ENCODE assay signal across 8 cellular contexts in the genomic region with DNA sequence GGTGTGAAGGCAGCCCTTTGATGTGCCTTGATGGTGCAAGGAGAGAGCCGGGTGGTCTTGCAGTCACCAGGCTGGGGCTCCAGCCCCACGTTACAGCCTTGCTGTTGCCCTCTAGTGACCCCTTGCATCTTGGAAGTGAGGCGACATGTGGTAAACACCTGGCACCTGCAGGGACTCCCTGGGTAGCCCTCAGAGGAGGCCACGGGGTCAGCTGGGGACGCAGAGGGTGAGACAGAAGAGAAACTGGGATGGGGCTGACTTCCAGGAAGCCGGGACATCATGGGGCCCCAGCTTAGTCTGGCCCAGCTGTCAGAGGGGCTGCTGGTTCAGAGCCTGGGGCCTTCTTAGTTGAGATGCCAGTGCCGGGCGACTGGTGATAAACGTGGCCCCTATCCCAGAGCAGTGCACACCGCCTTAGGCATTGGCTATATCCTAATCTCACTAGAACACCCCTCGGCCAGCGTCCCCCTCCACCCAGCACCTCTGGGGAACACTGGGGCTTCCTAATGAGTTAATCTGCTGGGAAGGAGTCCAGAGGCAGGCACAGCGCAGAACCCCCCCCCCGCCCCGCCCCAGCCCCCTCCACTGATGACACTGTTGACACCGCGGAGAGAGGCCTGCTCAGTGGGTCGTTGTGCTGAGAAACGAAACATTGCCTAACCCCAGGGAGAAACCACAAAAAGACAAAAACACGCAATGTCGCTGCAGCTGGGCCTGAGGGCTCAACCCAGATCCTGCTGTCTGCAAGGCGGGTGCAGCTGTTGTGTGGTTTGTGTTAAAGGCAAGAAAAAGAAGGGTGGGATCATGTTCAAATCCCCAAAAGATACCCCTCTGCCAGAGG.
A peak's percentile ranks its signal among the peaks of the same experiment; 100 is the strongest.
DNase-seq lines count a peak whose midpoint lies in the region; ATAC-seq and TF ChIP-seq lines count a peak whose summit lies in the region.

No MANE protein-coding gene starts in this region.

- DNase-seq in Peyer's patch (peak in 2 of 3 donors; percentile 82 to 89), left lung (peak in 1 of 2 donors; percentile 55), NCI-H446 treated with DMSO at 0.1 percent for 48 hours (lab: John Stamatoyannopoulos, UW) (no peak), DMS114 treated with DMSO at 0.1 percent for 48 hours (lab: John Stamatoyannopoulos, UW; ENCODE audit: unreplicated experiment) (no peak)
- peak; percentile 73 for DNase-seq in activated effector memory CD4-positive, alpha-beta T cell treated with Interleukin-2 at 50 U/mL for 16 hours
- DNase-seq in stimulated activated CD8-positive, alpha-beta memory T cell treated with anti-CD3 and anti-CD28 coated beads, Interleukin-4, amount 100 ng/mL, for 24 hours (ENCODE audit: low read depth), result peak; percentile 45

- H3K27me3 ChIP-seq in Peyer's patch (no peaks in the 10 kb centered on the region), left lung (no peaks in the 10 kb centered on the region)

- H3K4me1 ChIP-seq in Peyer's patch (peaks cover 20 to 52% (median 46%) of the 10 kb centered on the region in 4 donors), left lung (peaks cover 22 to 89% of the 10 kb centered on the region in 2 donors)

- H3K27ac ChIP-seq in Peyer's patch, result peak overlapping the region; percentile 67 to 92 (median 86)
- peak overlapping the region; percentile 33 to 85 for H3K27ac ChIP-seq in left lung

- H3K36me3 ChIP-seq in Peyer's patch (no peaks in the 10 kb centered on the region), left lung (no peaks in the 10 kb centered on the region)

- peak overlapping the region in 1 of 4 donors; percentile 14 for H3K4me3 ChIP-seq in Peyer's patch
- H3K4me3 ChIP-seq in left lung, result no peak overlapping the region

- peak; percentile 53 for ATAC-seq in GM18870 (IDR thresholded peaks at IDR 0.05; ENCODE audit: unreplicated experiment)
- ATAC-seq in HG02885 (IDR thresholded peaks at IDR 0.05; ENCODE audit: poor library complexity, unreplicated experiment), result peak; percentile 69
- ATAC-seq in left lung, result peak; percentile 1

- H3K9me3 ChIP-seq in Peyer's patch (no peaks in the 10 kb centered on the region), left lung (no peaks in the 10 kb centered on the region)

- intact Hi-C loops in left lung (cut with DNase I), result no loop called here

- no peak for TF ChIP-seq CTCF in Peyer's patch (IDR thresholded peaks at IDR 0.05)
- TF ChIP-seq CTCF in left lung (IDR thresholded peaks at IDR 0.05), result no peak

- TF ChIP-seq POLR2A in Peyer's patch (IDR thresholded peaks at IDR 0.05), result no peak

Comparison
In these comparisons a context has a peak if more than half of its experiments do, and no peak if none do; other contexts are left out.
1. ATAC-seq: peak in every context shown above with its lines; median percentile 69 in HG02885; 53 in GM18870; 1 in left lung.
2. DNase-seq: peak in Peyer's patch (2 of 3), activated effector memory CD4-positive, alpha-beta T cell treated with Interleukin-2 at 50 U/mL for 16 hours (single experiment) and stimulated activated CD8-positive, alpha-beta memory T cell treated with anti-CD3 and anti-CD28 coated beads, Interleukin-4, amount 100 ng/mL, for 24 hours (single experiment); none in NCI-H446 treated with DMSO at 0.1 percent for 48 hours (single experiment) and DMS114 treated with DMSO at 0.1 percent for 48 hours (single experiment).